Comparison of ENCODE assay signal across 35 cellular contexts in genomic region chr2:235061656-235062055, GRCh38.
"Had no signal": no experiment of that assay in that cellular context is flagged by ENCODE, and none has a peak within 500 bp of the region (broad histone marks: within the 10 kb centered on the region; RNA-seq: fewer than 3 reads in every experiment).

No MANE protein-coding gene starts in this region.

- H3K4me3 ChIP-seq: adrenal gland, body of pancreas, esophagus muscularis mucosa, gastrocnemius medialis had no signal

- H3K27ac Mint-ChIP-seq: activated CD4-positive, alpha-beta memory T cell treated with anti-CD3 and anti-CD28 coated beads for 36 hours; activated CD4-positive, alpha-beta T cell treated with anti-CD3 and anti-CD28 coated beads for 36 hours; activated CD4-positive, alpha-beta T cell treated with anti-CD3 and anti-CD28 coated beads, Interleukin-2, amount 10 ng/mL, durations not matched to agents 24 days and 14 days; activated CD8-positive, alpha-beta memory T cell treated with anti-CD3 and anti-CD28 coated beads, Interleukin-2, amount 10 ng/mL, durations not matched to agents 7 days and 5 days; activated CD8-positive, alpha-beta T cell treated with anti-CD3 and anti-CD28 coated beads, Interleukin-2, amount 10 ng/mL, durations not matched to agents 7 days and 5 days; activated naive CD4-positive, alpha-beta T cell treated with anti-CD3 and anti-CD28 coated beads for 36 hours; activated naive CD4-positive, alpha-beta T cell treated with anti-CD3 and anti-CD28 coated beads, Interleukin-2, amount 50 U/mL, for 24 hours; activated naive CD8-positive, alpha-beta T cell treated with anti-CD3 and anti-CD28 coated beads for 36 hours; activated naive CD8-positive, alpha-beta T cell treated with anti-CD3 and anti-CD28 coated beads, Interleukin-2, amount 50 U/mL, for 24 hours; activated T-helper 1 cell treated with anti-CD3 and anti-CD28 coated beads, Interleukin-12 subunit alpha, Interleukin-12 subunit beta, Interleukin-2, Interleukin-4 antibody, amounts not matched to agents 30 ng/mL and 10 ng/mL and 1 ng/mL, durations not matched to agents 14 hours and 24 hours and 36 hours; activated T-helper 2 cell treated with anti-CD3 and anti-CD28 coated beads, Interferon-gamma antibody, Interleukin-2, Interleukin-4, amounts not matched to agents 10 μg/mL and 5 μg/mL and 100 μg/mL, durations not matched to agents 14 hours and 24 hours and 36 hours; effector memory CD8-positive, alpha-beta T cell; T-helper 17 cell; T-helper 2 cell treated with Interferon-gamma antibody and Interleukin-4, amounts not matched to agents 5 μg/mL and 100 μg/mL, for 36 hours had no signal

- H3K36me3 Mint-ChIP-seq: activated CD4-positive, alpha-beta memory T cell treated with anti-CD3 and anti-CD28 coated beads for 36 hours; activated CD8-positive, alpha-beta memory T cell treated with anti-CD3 and anti-CD28 coated beads, Interleukin-2, amount 10 ng/mL, durations not matched to agents 7 days and 5 days; activated naive CD4-positive, alpha-beta T cell treated with anti-CD3 and anti-CD28 coated beads, Interleukin-2, amount 50 U/mL, for 24 hours; activated naive CD8-positive, alpha-beta T cell treated with anti-CD3 and anti-CD28 coated beads for 36 hours had no signal

- H3K36me3 ChIP-seq: adrenal gland, esophagus muscularis mucosa, gastrocnemius medialis had no signal

- H3K27ac ChIP-seq: adrenal gland, body of pancreas, esophagus muscularis mucosa, foreskin keratinocyte, gastrocnemius medialis had no signal

- H3K4me1 ChIP-seq: adrenal gland, body of pancreas, foreskin keratinocyte had no signal

- H3K9me3 ChIP-seq: adrenal gland, body of pancreas, esophagus muscularis mucosa, gastrocnemius medialis had no signal

- H3K4me1 Mint-ChIP-seq: activated CD4-positive, alpha-beta T cell treated with anti-CD3 and anti-CD28 coated beads for 36 hours; activated CD4-positive, alpha-beta T cell treated with anti-CD3 and anti-CD28 coated beads, Interleukin-2, amount 10 ng/mL, durations not matched to agents 24 days and 14 days; activated CD8-positive, alpha-beta memory T cell treated with anti-CD3 and anti-CD28 coated beads, Interleukin-2, amount 10 ng/mL, durations not matched to agents 7 days and 5 days; activated naive CD4-positive, alpha-beta T cell treated with anti-CD3 and anti-CD28 coated beads, Interleukin-2, amount 50 U/mL, for 24 hours; activated naive CD8-positive, alpha-beta T cell treated with anti-CD3 and anti-CD28 coated beads for 36 hours; activated naive CD8-positive, alpha-beta T cell treated with anti-CD3 and anti-CD28 coated beads, Interleukin-2, amount 50 U/mL, for 24 hours had no signal

- H3K9me3 Mint-ChIP-seq: activated CD4-positive, alpha-beta memory T cell treated with anti-CD3 and anti-CD28 coated beads for 36 hours; activated CD4-positive, alpha-beta T cell treated with anti-CD3 and anti-CD28 coated beads, Interleukin-2, amount 10 ng/mL, durations not matched to agents 24 days and 14 days; activated naive CD4-positive, alpha-beta T cell treated with anti-CD3 and anti-CD28 coated beads for 36 hours; activated naive CD4-positive, alpha-beta T cell treated with anti-CD3 and anti-CD28 coated beads, Interleukin-2, amount 50 U/mL, for 24 hours; activated naive CD8-positive, alpha-beta T cell treated with anti-CD3 and anti-CD28 coated beads for 36 hours; activated naive CD8-positive, alpha-beta T cell treated with anti-CD3 and anti-CD28 coated beads, Interleukin-2, amount 50 U/mL, for 24 hours; activated T-helper 1 cell treated with anti-CD3 and anti-CD28 coated beads, Interleukin-12 subunit alpha, Interleukin-12 subunit beta, Interleukin-2, Interleukin-4 antibody, amounts not matched to agents 30 ng/mL and 10 ng/mL and 1 ng/mL, durations not matched to agents 14 hours and 24 hours and 36 hours; activated T-helper 2 cell treated with anti-CD3 and anti-CD28 coated beads, Interferon-gamma antibody, Interleukin-2, Interleukin-4, amounts not matched to agents 10 μg/mL and 5 μg/mL and 100 μg/mL, durations not matched to agents 14 hours and 24 hours and 36 hours; effector memory CD8-positive, alpha-beta T cell; T-helper 2 cell treated with Interferon-gamma antibody and Interleukin-4, amounts not matched to agents 5 μg/mL and 100 μg/mL, for 36 hours had no signal

- H3K27me3 ChIP-seq: adrenal gland, body of pancreas, esophagus muscularis mucosa, gastrocnemius medialis had no signal

- H3K27me3 Mint-ChIP-seq: activated CD4-positive, alpha-beta T cell treated with anti-CD3 and anti-CD28 coated beads, Interleukin-2, amount 10 ng/mL, durations not matched to agents 24 days and 14 days; activated CD8-positive, alpha-beta memory T cell treated with anti-CD3 and anti-CD28 coated beads, Interleukin-2, amount 10 ng/mL, durations not matched to agents 7 days and 5 days had no signal

- ATAC-seq: activated CD4-positive, alpha-beta T cell treated with anti-CD3 and anti-CD28 coated beads for 36 hours; activated CD8-positive, alpha-beta memory T cell treated with anti-CD3 and anti-CD28 coated beads, Interleukin-2, amount 10 ng/mL, durations not matched to agents 7 days and 5 days; activated CD8-positive, alpha-beta T cell treated with anti-CD3 and anti-CD28 coated beads, Interleukin-2, amount 10 ng/mL, durations not matched to agents 7 days and 5 days; activated naive CD8-positive, alpha-beta T cell treated with anti-CD3 and anti-CD28 coated beads, Interleukin-2, amount 50 U/mL, for 24 hours; body of pancreas; effector memory CD8-positive, alpha-beta T cell; foreskin keratinocyte; gastrocnemius medialis; T-helper 17 cell had no signal

- DNase-seq: activated CD4-positive, alpha-beta memory T cell treated with anti-CD3 and anti-CD28 coated beads for 36 hours; activated CD4-positive, alpha-beta T cell treated with anti-CD3 and anti-CD28 coated beads for 36 hours; activated CD4-positive, alpha-beta T cell treated with anti-CD3 and anti-CD28 coated beads, Interleukin-2, amount 10 ng/mL, durations not matched to agents 24 days and 14 days; activated CD4-positive, CD25-positive, alpha-beta regulatory T cell; activated CD4-positive, CD25-positive, alpha-beta regulatory T cell treated with anti-CD3 and anti-CD28 coated beads, Interleukin-2, amount 50 U/mL, for 72 hours; activated CD8-positive, alpha-beta memory T cell treated with anti-CD3 and anti-CD28 coated beads, Interleukin-2, amount 10 ng/mL, durations not matched to agents 7 days and 5 days; activated CD8-positive, alpha-beta memory T cell treated with anti-CD3 and anti-CD28 coated beads, Interleukin-2, amount 50 U/mL, for 4 hours; activated CD8-positive, alpha-beta T cell treated with anti-CD3 and anti-CD28 coated beads, Interleukin-2, amount 10 ng/mL, durations not matched to agents 7 days and 5 days; activated effector memory CD4-positive, alpha-beta T cell treated with anti-CD3 and anti-CD28 coated beads, Interleukin-2, amount 50 U/mL, for 16 hours; activated naive CD4-positive, alpha-beta T cell treated with anti-CD3 and anti-CD28 coated beads for 36 hours; activated naive CD8-positive, alpha-beta T cell treated with anti-CD3 and anti-CD28 coated beads for 36 hours; activated naive CD8-positive, alpha-beta T cell treated with anti-CD3 and anti-CD28 coated beads, Interleukin-2, amount 50 U/mL, for 24 hours; activated T-cell treated with anti-CD3 and anti-CD28 coated beads, Interleukin-2, amount 50 U/mL, for 1 hour; activated T-cell treated with anti-CD3 and anti-CD28 coated beads, Interleukin-2, amount 50 U/mL, for 48 hours; amygdala; aorta; body of pancreas; caudate nucleus; cortex of kidney; dermis blood vessel endothelial cell; effector CD4-positive, alpha-beta T cell; effector memory CD8-positive, alpha-beta T cell; erythroblast; foreskin keratinocyte; gastrocnemius medialis; T-helper 1 cell; T-helper 17 cell; T1000 had no signal

- FAIRE-seq: colon had no signal

- H3K4me3 Mint-ChIP-seq: activated CD4-positive, alpha-beta memory T cell treated with anti-CD3 and anti-CD28 coated beads for 36 hours; activated CD4-positive, alpha-beta T cell treated with anti-CD3 and anti-CD28 coated beads for 36 hours; activated CD4-positive, alpha-beta T cell treated with anti-CD3 and anti-CD28 coated beads, Interleukin-2, amount 10 ng/mL, durations not matched to agents 24 days and 14 days; activated CD8-positive, alpha-beta memory T cell treated with anti-CD3 and anti-CD28 coated beads, Interleukin-2, amount 10 ng/mL, durations not matched to agents 7 days and 5 days; activated CD8-positive, alpha-beta T cell treated with anti-CD3 and anti-CD28 coated beads, Interleukin-2, amount 10 ng/mL, durations not matched to agents 7 days and 5 days; activated naive CD4-positive, alpha-beta T cell treated with anti-CD3 and anti-CD28 coated beads for 36 hours; activated naive CD4-positive, alpha-beta T cell treated with anti-CD3 and anti-CD28 coated beads, Interleukin-2, amount 50 U/mL, for 24 hours; activated naive CD8-positive, alpha-beta T cell treated with anti-CD3 and anti-CD28 coated beads for 36 hours; activated naive CD8-positive, alpha-beta T cell treated with anti-CD3 and anti-CD28 coated beads, Interleukin-2, amount 50 U/mL, for 24 hours; activated T-helper 1 cell treated with anti-CD3 and anti-CD28 coated beads, Interleukin-12 subunit alpha, Interleukin-12 subunit beta, Interleukin-2, Interleukin-4 antibody, amounts not matched to agents 30 ng/mL and 10 ng/mL and 1 ng/mL, durations not matched to agents 14 hours and 24 hours and 36 hours; effector memory CD8-positive, alpha-beta T cell; T-helper 17 cell; T-helper 2 cell treated with Interferon-gamma antibody and Interleukin-4, amounts not matched to agents 5 μg/mL and 100 μg/mL, for 36 hours had no signal
